1 cellular context compared by ENCODE assay signal in the genomic region with DNA sequence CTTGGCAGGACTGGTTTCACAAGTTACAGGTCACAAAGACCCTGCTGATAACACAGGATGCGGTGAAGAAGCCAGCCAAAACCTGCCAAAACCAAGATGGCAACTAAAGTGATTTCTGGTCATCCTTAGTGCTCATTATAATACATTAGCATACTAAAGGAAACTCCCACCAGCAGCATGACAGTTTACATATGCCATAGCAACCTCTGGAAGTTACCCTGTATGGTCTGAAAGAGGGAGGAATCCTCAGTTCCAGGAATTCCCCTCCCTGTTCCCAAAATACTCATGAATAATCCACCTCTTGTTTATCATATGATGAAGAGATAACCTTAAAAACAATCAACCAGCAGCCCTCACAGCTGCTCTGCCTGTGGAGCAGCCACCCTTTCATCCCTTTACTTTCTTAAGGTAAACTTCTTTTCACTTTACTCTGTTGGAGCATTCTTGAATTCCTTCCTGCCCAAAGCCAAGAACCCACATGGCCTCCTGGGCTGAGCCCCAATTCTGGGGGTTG.
TF ChIP-seq lines count a peak whose summit lies in the region.

No MANE protein-coding gene starts in this region.

TF ChIP-seq in GM23338, 12 proteins besides CTCF, POLR2A, EP300 and RAD21 (continued from another document):
- TF ChIP-seq, protein P1, sequence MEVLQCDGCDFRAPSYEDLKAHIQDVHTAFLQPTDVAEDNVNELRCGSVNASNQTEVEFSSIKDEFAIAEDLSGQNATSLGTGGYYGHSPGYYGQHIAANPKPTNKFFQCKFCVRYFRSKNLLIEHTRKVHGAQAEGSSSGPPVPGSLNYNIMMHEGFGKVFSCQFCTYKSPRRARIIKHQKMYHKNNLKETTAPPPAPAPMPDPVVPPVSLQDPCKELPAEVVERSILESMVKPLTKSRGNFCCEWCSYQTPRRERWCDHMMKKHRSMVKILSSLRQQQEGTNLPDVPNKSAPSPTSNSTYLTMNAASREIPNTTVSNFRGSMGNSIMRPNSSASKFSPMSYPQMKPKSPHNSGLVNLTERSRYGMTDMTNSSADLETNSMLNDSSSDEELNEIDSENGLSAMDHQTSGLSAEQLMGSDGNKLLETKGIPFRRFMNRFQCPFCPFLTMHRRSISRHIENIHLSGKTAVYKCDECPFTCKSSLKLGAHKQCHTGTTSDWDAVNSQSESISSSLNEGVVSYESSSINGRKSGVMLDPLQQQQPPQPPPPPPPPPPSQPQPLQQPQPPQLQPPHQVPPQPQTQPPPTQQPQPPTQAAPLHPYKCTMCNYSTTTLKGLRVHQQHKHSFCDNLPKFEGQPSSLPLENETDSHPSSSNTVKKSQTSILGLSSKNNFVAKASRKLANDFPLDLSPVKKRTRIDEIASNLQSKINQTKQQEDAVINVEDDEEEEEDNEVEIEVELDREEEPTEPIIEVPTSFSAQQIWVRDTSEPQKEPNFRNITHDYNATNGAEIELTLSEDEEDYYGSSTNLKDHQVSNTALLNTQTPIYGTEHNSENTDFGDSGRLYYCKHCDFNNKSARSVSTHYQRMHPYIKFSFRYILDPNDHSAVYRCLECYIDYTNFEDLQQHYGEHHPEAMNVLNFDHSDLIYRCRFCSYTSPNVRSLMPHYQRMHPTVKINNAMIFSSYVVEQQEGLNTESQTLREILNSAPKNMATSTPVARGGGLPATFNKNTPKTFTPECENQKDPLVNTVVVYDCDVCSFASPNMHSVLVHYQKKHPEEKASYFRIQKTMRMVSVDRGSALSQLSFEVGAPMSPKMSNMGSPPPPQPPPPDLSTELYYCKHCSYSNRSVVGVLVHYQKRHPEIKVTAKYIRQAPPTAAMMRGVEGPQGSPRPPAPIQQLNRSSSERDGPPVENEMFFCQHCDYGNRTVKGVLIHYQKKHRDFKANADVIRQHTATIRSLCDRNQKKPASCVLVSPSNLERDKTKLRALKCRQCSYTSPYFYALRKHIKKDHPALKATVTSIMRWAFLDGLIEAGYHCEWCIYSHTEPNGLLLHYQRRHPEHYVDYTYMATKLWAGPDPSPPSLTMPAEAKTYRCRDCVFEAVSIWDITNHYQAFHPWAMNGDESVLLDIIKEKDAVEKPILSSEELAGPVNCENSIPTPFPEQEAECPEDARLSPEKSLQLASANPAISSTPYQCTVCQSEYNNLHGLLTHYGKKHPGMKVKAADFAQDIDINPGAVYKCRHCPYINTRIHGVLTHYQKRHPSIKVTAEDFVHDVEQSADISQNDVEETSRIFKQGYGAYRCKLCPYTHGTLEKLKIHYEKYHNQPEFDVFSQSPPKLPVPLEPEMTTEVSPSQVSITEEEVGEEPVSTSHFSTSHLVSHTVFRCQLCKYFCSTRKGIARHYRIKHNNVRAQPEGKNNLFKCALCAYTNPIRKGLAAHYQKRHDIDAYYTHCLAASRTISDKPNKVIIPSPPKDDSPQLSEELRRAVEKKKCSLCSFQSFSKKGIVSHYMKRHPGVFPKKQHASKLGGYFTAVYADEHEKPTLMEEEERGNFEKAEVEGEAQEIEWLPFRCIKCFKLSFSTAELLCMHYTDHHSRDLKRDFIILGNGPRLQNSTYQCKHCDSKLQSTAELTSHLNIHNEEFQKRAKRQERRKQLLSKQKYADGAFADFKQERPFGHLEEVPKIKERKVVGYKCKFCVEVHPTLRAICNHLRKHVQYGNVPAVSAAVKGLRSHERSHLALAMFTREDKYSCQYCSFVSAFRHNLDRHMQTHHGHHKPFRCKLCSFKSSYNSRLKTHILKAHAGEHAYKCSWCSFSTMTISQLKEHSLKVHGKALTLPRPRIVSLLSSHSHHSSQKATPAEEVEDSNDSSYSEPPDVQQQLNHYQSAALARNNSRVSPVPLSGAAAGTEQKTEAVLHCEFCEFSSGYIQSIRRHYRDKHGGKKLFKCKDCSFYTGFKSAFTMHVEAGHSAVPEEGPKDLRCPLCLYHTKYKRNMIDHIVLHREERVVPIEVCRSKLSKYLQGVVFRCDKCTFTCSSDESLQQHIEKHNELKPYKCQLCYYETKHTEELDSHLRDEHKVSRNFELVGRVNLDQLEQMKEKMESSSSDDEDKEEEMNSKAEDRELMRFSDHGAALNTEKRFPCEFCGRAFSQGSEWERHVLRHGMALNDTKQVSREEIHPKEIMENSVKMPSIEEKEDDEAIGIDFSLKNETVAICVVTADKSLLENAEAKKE (CRISPR knock-in tag; IDR thresholded peaks at IDR 0.05) = peak; percentile 30; the same call in 1 of the 2 replicates
